28 cellular contexts compared by ENCODE assay signal in the genomic region with DNA sequence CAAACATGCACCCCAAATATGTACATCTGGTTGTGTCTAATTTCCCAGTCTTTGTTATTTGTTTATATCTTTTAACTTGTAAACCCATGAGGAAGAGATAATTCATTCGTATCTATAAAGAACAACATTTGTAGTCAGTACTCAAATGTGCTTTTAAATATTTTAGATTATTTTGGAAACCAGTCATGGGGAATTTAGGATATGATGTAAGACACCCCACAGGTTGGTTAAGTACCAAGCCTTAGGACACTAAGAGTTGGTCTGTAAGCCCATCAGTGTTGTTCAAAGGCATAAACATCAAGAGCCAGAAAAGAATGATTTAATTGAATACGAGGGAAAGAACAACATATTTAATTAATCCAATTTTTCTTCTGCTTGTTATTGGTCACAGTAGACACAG.
"Had no signal": no experiment of that assay in that cellular context is flagged by ENCODE, and none has a peak within 500 bp of the region (broad histone marks: within the 10 kb centered on the region; RNA-seq: fewer than 3 reads in every experiment).

No MANE protein-coding gene starts in this region.

- FAIRE-seq: bronchial epithelial cell, colon, pancreas had no signal

- H3K27me3 ChIP-seq: pancreas, sigmoid colon, suprapubic skin, tibial artery, upper lobe of right lung had no signal

- H3K9me3 ChIP-seq: lower lobe of right lung, pancreas, prostate gland, sigmoid colon, suprapubic skin, tibial artery, upper lobe of right lung had no signal

- H3K27ac ChIP-seq: lower lobe of right lung, pancreas, prostate gland, sigmoid colon, suprapubic skin, tibial artery, upper lobe of right lung had no signal

- H3K36me3 ChIP-seq: lower lobe of right lung, pancreas, prostate gland, sigmoid colon, suprapubic skin, tibial artery, upper lobe of right lung had no signal

- H3K4me1 ChIP-seq: lower lobe of right lung, pancreas, prostate gland, suprapubic skin, tibial artery, upper lobe of right lung had no signal

- H3K4me3 ChIP-seq: lower lobe of right lung, pancreas, prostate gland, sigmoid colon, smooth muscle cell, suprapubic skin, tibial artery, upper lobe of right lung had no signal

- H3K4me2 ChIP-seq: smooth muscle cell had no signal

- DNase-seq: activated CD4-positive, alpha-beta memory T cell treated with anti-CD3 and anti-CD28 coated beads for 36 hours; activated CD4-positive, alpha-beta T cell treated with anti-CD3 and anti-CD28 coated beads, Interleukin-2, amount 10 ng/mL, durations not matched to agents 24 days and 14 days; activated CD4-positive, CD25-positive, alpha-beta regulatory T cell treated with anti-CD3 and anti-CD28 coated beads, Interleukin-2, amount 50 U/mL, for 72 hours; activated T-cell treated with anti-CD3 and anti-CD28 coated beads, Interleukin-2, amount 50 U/mL, for 48 hours; anterior cingulate cortex; dermis blood vessel endothelial cell; effector CD4-positive, alpha-beta T cell; foreskin melanocyte; kidney glomerular epithelial cell; lower lobe of right lung; mesenchymal stem cell; naive thymus-derived CD8-positive, alpha-beta T cell; nucleus accumbens; pancreas; retina; sigmoid colon; stimulated activated CD4-positive, alpha-beta T cell treated with anti-CD3 and anti-CD28 coated beads, Interleukin-1b, Interleukin-23, amount 100 ng/mL, for 48 hours; stimulated activated CD4-positive, alpha-beta T cell treated with anti-CD3 and anti-CD28 coated beads, Interleukin-4, amount 100 ng/mL, for 4 hours; stimulated activated CD8-positive, alpha-beta memory T cell treated with anti-CD3 and anti-CD28 coated beads, Interleukin-4, amount 100 ng/mL, for 48 hours; stimulated activated naive B cell treated with anti-CD40 and anti-IgM and Interleukin-4, amounts not matched to agents 10 μg/mL and 1 μg/mL and 100 μg/mL, for 72 hours; T-helper 2 cell; tibial artery; upper lobe of right lung had no signal
